In the genomic region with DNA sequence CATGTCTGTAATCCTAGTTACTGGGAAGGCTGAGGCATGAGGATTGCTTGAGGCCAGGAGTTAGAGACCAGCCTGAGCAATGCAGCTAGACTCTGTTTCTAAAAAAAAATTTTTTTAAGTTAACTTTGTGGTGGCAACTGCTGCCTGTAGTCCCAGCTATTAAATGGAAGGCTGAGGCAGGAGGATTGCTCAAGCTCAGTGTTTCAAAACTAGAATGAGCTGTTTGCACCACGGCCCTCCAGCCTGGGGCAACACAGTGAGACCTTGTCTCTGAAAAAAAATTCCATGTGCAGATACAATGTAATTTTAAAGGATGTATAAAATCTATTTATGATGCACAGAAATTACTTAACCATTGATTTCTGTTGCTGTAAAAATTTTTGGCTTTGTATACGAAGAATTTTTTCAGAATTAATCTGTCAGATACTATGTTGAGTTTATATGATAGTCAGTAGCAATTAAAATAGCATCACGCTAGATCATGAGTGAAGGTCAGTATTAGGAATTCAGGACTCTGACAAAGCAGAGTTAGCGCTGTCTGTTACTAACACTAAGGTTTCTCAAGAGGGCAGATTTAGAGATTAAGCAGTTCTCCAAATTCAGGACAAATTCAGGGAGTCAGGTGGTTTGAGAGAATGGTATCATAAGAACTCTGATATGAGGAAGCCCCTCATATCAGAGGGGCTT, we compare ENCODE assay signal across 27 cellular contexts.
DNase-seq lines count a peak whose midpoint lies in the region; ATAC-seq and TF ChIP-seq lines count a peak whose summit lies in the region.
"Had no signal": no experiment of that assay in that cellular context is flagged by ENCODE, and none has a peak within 500 bp of the region (broad histone marks: within the 10 kb centered on the region; RNA-seq: fewer than 3 reads in every experiment).

No MANE protein-coding gene starts in this region.

- H3K27ac ChIP-seq in HL-60 (replicated peaks) (peak overlapping the region; percentile 1; the same call in 1 of the 2 replicates), SK-N-MC (peak overlapping the region; percentile 99)
- H3K27ac ChIP-seq: esophagus muscularis mucosa, left ventricle myocardium inferior, testis had no signal

- no peaks in the 10 kb centered on the region for H3K27me3 ChIP-seq in HL-60 (ENCODE audit: insufficient read depth, poor library complexity, severe bottlenecking)
- H3K27me3 ChIP-seq: esophagus muscularis mucosa, testis had no signal

- no peak overlapping the region for H3K9ac ChIP-seq in SK-N-MC (ENCODE audit: insufficient read length)
- H3K9ac ChIP-seq: SK-N-SH had no signal

- no peak overlapping the region for H3K4me3 ChIP-seq in HL-60 (replicated peaks; ENCODE audit: insufficient read depth, low read length)
- H3K4me3 ChIP-seq in SK-N-MC = peak overlapping the region; percentile 23
- no peak overlapping the region for H3K4me3 ChIP-seq in fibroblast of mammary gland (ENCODE audit: control insufficient read depth, low read depth, low read length)
- H3K4me3 ChIP-seq: esophagus muscularis mucosa, left ventricle myocardium inferior, testis had no signal

- no peaks in the 10 kb centered on the region for H3K9me3 ChIP-seq in SK-N-MC (ENCODE audit: low read depth, low read length)
- H3K9me3 ChIP-seq: esophagus muscularis mucosa, left ventricle myocardium inferior, SK-N-SH, testis had no signal

- peak; percentile 27 for DNase-seq in AG20443 (ENCODE audit: low spot score)
- peak in 1 of 2 experiments; percentile 79 for DNase-seq in HL-60 (ENCODE audit: low read depth in 1 of 2, low spot score in 1 of 2)
- DNase-seq in SK-N-MC (ENCODE audit: low read depth, low spot score) = no peak
- peak; percentile 7 for DNase-seq in fibroblast of mammary gland (ENCODE audit: low read depth)
- no peak for DNase-seq in HUDEP-2 (lab: John Stamatoyannopoulos, UW; ENCODE audit: unreplicated experiment in 76 of 76)
- no peak for DNase-seq in SHP77 (lab: John Stamatoyannopoulos, UW)
- DNase-seq in GM20000 (ENCODE audit: low spot score) = no peak
- DNase-seq: activated CD8-positive, alpha-beta memory T cell treated with anti-CD3 and anti-CD28 coated beads for 24 hours; activated naive CD4-positive, alpha-beta T cell treated with anti-CD3 and anti-CD28 coated beads, Interleukin-2, amount 50 U/mL, for 16 hours; activated T-cell treated with anti-CD3 and anti-CD28 coated beads, Interleukin-2, amount 50 U/mL, for 72 hours; CD4-positive, alpha-beta T cell; DMS153; effector memory CD4-positive, alpha-beta T cell; H9; immature natural killer cell; left ventricle myocardium inferior; NCI-H1436 treated with DMSO at 0.1 percent for 48 hours; NCI-H2171 treated with DMSO at 0.1 percent for 48 hours; NCI-H774; SK-N-SH; T-helper 9 cell; testis had no signal

- ATAC-seq in GM21786 (IDR thresholded peaks at IDR 0.05; ENCODE audit: unreplicated experiment) = no peak
- ATAC-seq: activated CD4-positive, CD25-positive, alpha-beta regulatory T cell treated with anti-CD3 and anti-CD28 coated beads, Interleukin-2, amount 50 U/mL, for 24 hours; activated T-cell treated with anti-CD3 and anti-CD28 coated beads, Interleukin-2, amount 50 U/mL, for 72 hours; HepG2; stimulated activated memory B cell treated with anti-CD40 and anti-IgM and Interleukin-4, amounts not matched to agents 10 μg/mL and 1 μg/mL and 100 μg/mL, for 72 hours had no signal

- TF ChIP-seq CTCF in HL-60 (IDR thresholded peaks at IDR 0.05; ENCODE audit: insufficient read depth, low read length) = no peak
- TF ChIP-seq CTCF in fibroblast of mammary gland (conservative IDR thresholded peaks at IDR 0.05; ENCODE audit: control insufficient read depth, insufficient read depth, low read depth, low read length) = no peak
- no peak for TF ChIP-seq CTCF in GM20000 (IDR thresholded peaks at IDR 0.05; ENCODE audit: extremely low read depth, missing control alignments)

- H3K36me3 ChIP-seq in SK-N-MC (ENCODE audit: insufficient read depth, low read length) = no peaks in the 10 kb centered on the region
- H3K36me3 ChIP-seq: esophagus muscularis mucosa, left ventricle myocardium inferior had no signal

Comparison
In these comparisons a context has a peak if more than half of its experiments do, and no peak if none do; other contexts are left out.
1. DNase-seq: peak in AG20443 (single experiment) and fibroblast of mammary gland (single experiment); none in SK-N-MC (single experiment), HUDEP-2 (0 of 76), SHP77 (0 of 2) and GM20000 (single experiment).